ENCODE assay signal across 15 cellular contexts in the genomic region with DNA sequence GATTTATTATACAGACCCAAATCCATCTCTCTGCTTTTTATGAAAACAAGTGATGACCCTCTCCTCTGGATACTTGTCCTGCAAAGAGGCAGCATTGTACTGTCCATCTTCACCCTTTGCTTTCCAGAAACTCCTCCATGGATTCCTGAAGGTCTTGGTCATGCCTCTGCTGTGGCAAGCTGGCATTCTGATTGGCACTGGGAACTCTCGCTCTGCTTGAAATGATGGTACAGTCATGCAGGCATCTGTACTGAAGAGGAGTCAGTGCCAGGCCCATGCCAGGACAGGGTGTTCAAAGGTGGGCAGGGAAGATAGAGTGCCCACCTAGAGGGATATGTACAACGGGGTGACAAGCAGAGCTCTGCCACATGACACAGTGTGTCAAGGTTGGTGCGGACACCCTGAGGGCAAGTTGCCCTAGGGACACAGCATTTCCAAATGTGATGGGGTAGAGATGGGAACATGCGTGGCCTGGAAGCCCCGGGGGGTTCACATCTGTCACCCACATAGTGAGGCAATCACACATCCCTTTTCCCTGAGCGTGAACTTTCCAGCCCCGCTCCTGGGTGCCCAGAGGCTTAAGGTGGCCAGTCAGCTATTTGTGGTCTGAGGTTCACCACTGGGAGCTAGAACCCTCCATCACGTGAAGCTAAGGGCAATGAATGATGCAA.
DNase-seq lines count a peak whose midpoint lies in the region; ATAC-seq and TF ChIP-seq lines count a peak whose summit lies in the region.
"Had no signal": no experiment of that assay in that cellular context is flagged by ENCODE, and none has a peak within 500 bp of the region (broad histone marks: within the 10 kb centered on the region; RNA-seq: fewer than 3 reads in every experiment).

No MANE protein-coding gene starts in this region.

- TF ChIP-seq CTCF in coronary artery (IDR thresholded peaks at IDR 0.05) (no peak), type B pancreatic cell (conservative IDR thresholded peaks at IDR 0.05) (no peak)

- no peak overlapping the region for H3K27ac ChIP-seq in coronary artery
- H3K27ac ChIP-seq: A549 had no signal

- peaks cover 7% of the 10 kb centered on the region for H3K4me1 Mint-ChIP-seq in type B pancreatic cell (ENCODE audit: unreplicated experiment)
- H3K4me1 Mint-ChIP-seq: CD14-positive monocyte had no signal

- intact Hi-C loops in sciatic nerve (cut with DNase I), result no loop called here

- no peaks in the 10 kb centered on the region for H3K9me3 Mint-ChIP-seq in type B pancreatic cell
- H3K9me3 Mint-ChIP-seq: CD8-positive, alpha-beta T cell had no signal

- H3K4me3 Mint-ChIP-seq in type B pancreatic cell, result no peak overlapping the region
- H3K4me3 Mint-ChIP-seq: CD14-positive monocyte; CD8-positive, alpha-beta T cell had no signal

- DNase-seq in MV-4-11 (lab: John Stamatoyannopoulos, UW), result peak; percentile 9
- peak; percentile 62 for DNase-seq in coronary artery (ENCODE audit: low spot score)
- DNase-seq in kidney tubule cell (ENCODE audit: low spot score), result peak; percentile 12
- DNase-seq in type B pancreatic cell (ENCODE audit: extremely low spot score, unreplicated experiment), result peak; percentile 22
- no peak for DNase-seq in T-helper 2 cell
- DNase-seq in sciatic nerve (ENCODE audit: low spot score), result no peak
- DNase-seq in DMS153 (lab: John Stamatoyannopoulos, UW), result no peak
- DNase-seq: Caco-2; CD8-positive, alpha-beta T cell; DMS53; GF-D8; H7 had no signal

- no peaks in the 10 kb centered on the region for H3K36me3 Mint-ChIP-seq in type B pancreatic cell
- H3K36me3 Mint-ChIP-seq: CD14-positive monocyte; CD8-positive, alpha-beta T cell had no signal

- H3K4me3 ChIP-seq in coronary artery, result no peak overlapping the region
- H3K4me3 ChIP-seq: A549 had no signal

- no peak overlapping the region for H3K27ac Mint-ChIP-seq in type B pancreatic cell
- H3K27ac Mint-ChIP-seq: CD14-positive monocyte; CD8-positive, alpha-beta T cell had no signal

- ATAC-seq in sciatic nerve, result no peak
- no peak for ATAC-seq in GM21737 (IDR thresholded peaks at IDR 0.05; ENCODE audit: unreplicated experiment)
- ATAC-seq: A549; CD8-positive, alpha-beta T cell had no signal

- peaks cover 31% of the 10 kb centered on the region for H3K27me3 Mint-ChIP-seq in type B pancreatic cell

Comparison
In these comparisons a context has a peak if more than half of its experiments do, and no peak if none do; other contexts are left out.
1. DNase-seq: peak in MV-4-11 (single experiment), coronary artery (single experiment), kidney tubule cell (single experiment) and type B pancreatic cell (single experiment); none in T-helper 2 cell (0 of 5), sciatic nerve (single experiment) and DMS153 (single experiment).